In genomic region chr6:166676270-166676860, GRCh38 we compare ENCODE assay signal across 14 cellular contexts. TPM values are rescaled to one million over a fixed set of nuclear protein-coding genes. Genes with fewer than 3 reads are reported as not detected.
DNase-seq lines count a peak whose midpoint lies in the region; ATAC-seq, FAIRE-seq and TF ChIP-seq lines count a peak whose summit lies in the region.
"Had no signal": no experiment of that assay in that cellular context is flagged by ENCODE, and none has a peak within 500 bp of the region (broad histone marks: within the 10 kb centered on the region; RNA-seq: fewer than 3 reads in every experiment).

No MANE protein-coding gene starts in this region.

- H3K27me3 ChIP-seq in K562 (ENCODE audit: control insufficient read depth in 2 of 2, insufficient read depth in 2 of 2, low read length in 2 of 2) (peaks cover 17 to 52% of the 10 kb centered on the region in 2 experiments; a peak in 4 of 5 replicates), aorta (ENCODE audit: control insufficient read depth in 1 of 2, insufficient read depth in 2 of 2, low read length in 1 of 2) (no peaks in the 10 kb centered on the region)

- in situ Hi-C loops in K562 (cut with MboI): no loop called here

- no peak for FAIRE-seq in K562 (lab: Jason Lieb, UNC)
- FAIRE-seq: H54 had no signal

- H3K9me3 ChIP-seq in K562 (replicated peaks; ENCODE audit: control insufficient read depth, insufficient read depth, low read depth, low read length): no peaks in the 10 kb centered on the region
- no peaks in the 10 kb centered on the region for H3K9me3 ChIP-seq in aorta (ENCODE audit: control insufficient read depth, low read length)

- H3K4me3 Mint-ChIP-seq in stimulated activated effector memory CD8-positive, alpha-beta T cell treated with anti-CD3 and anti-CD28 coated beads, Interleukin-12 subunit alpha, Interleukin-12 subunit beta, amount 100 ng/mL, for 72 hours: no peak overlapping the region
- H3K4me3 Mint-ChIP-seq: CD8-positive, alpha-beta memory T cell had no signal

- no peaks in the 10 kb centered on the region for H3K36me3 ChIP-seq in K562 (ENCODE audit: control insufficient read depth, insufficient read depth, low read length)
- H3K36me3 ChIP-seq in aorta (ENCODE audit: control insufficient read depth in 1 of 2, insufficient read depth in 2 of 2, low read length in 1 of 2): no peaks in the 10 kb centered on the region

- no peak overlapping the region for H3K9ac ChIP-seq in K562 (ENCODE audit: insufficient read depth in 1 of 2, low read depth in 2 of 2, low read length in 2 of 2)
- H3K9ac ChIP-seq: GM23248 had no signal

- H3K4me2 ChIP-seq in K562 (ENCODE audit: insufficient read depth, low read length): no peak overlapping the region

- ATAC-seq in Right ventricle myocardium inferior (peak; percentile 27), K562 (peak; percentile 79), left ventricle myocardium superior (peak; percentile 50), HG03025 (IDR thresholded peaks at IDR 0.05; ENCODE audit: low FRiP score, unreplicated experiment) (no peak), aorta (ENCODE audit: low FRiP score) (no peak)
- peak; percentile 33 for ATAC-seq in stimulated activated effector memory CD8-positive, alpha-beta T cell treated with anti-CD3 and anti-CD28 coated beads, Interleukin-12 subunit alpha, Interleukin-12 subunit beta, amount 100 ng/mL, for 72 hours
- ATAC-seq: HCT116 had no signal

- CTCF ChIA-PET in K562 (lab: Yijun Ruan, JAX; ENCODE audit: low intra/inter-chr PET ratio): no interaction called here

- H2AFZ ChIP-seq in K562 (ENCODE audit: low read depth, low read length): no peak overlapping the region
- H2AFZ ChIP-seq: GM23248 had no signal

- intact Hi-C loops in Right ventricle myocardium inferior (cut with DNase I) (no loop called here), cardiac septum (cut with DNase I) (no loop called here), K562 (cut with micrococcal nuclease) (no loop called here), left ventricle myocardium superior (cut with micrococcal nuclease) (no loop called here), aorta (cut with DNase I) (no loop called here)

- H3K4me3 ChIP-seq in K562: no peak overlapping the region
- H3K4me3 ChIP-seq in aorta (ENCODE audit: low read length in 2 of 2): no peak overlapping the region
- H3K4me3 ChIP-seq: GM23248 had no signal

- TF ChIP-seq CTCF in K562 (IDR thresholded peaks at IDR 0.05 in 2 of 3, conservative IDR thresholded peaks at IDR 0.05 in 1 of 3; ENCODE audit: insufficient read depth in 2 of 3, low read depth in 1 of 3, low read length in 3 of 3): peak; percentile 5 to 28 (median 24); a peak in 1 of 6 replicates

- no peaks in the 10 kb centered on the region for H3K36me3 Mint-ChIP-seq in stimulated activated effector memory CD8-positive, alpha-beta T cell treated with anti-CD3 and anti-CD28 coated beads, Interleukin-12 subunit alpha, Interleukin-12 subunit beta, amount 100 ng/mL, for 72 hours
- H3K36me3 Mint-ChIP-seq: CD8-positive, alpha-beta memory T cell had no signal

- H3K4me1 Mint-ChIP-seq in stimulated activated effector memory CD8-positive, alpha-beta T cell treated with anti-CD3 and anti-CD28 coated beads, Interleukin-12 subunit alpha, Interleukin-12 subunit beta, amount 100 ng/mL, for 72 hours: peaks cover 7% of the 10 kb centered on the region

- DNase-seq in Right ventricle myocardium inferior (ENCODE audit: missing footprints) (no peak), cardiac septum (ENCODE audit: low spot score) (no peak), K562 (ENCODE audit: extremely low read depth in 1 of 4, low spot score in 3 of 4) (peak in 2 of 4 experiments; percentile 33), left ventricle myocardium superior (no peak), aorta (no peak), RPMI8226 (no peak)
- DNase-seq in stimulated activated effector memory CD8-positive, alpha-beta T cell treated with anti-CD3 and anti-CD28 coated beads, Interleukin-12 subunit alpha, Interleukin-12 subunit beta, amount 100 ng/mL, for 72 hours (ENCODE audit: low spot score in 2 of 2): no peak
- DNase-seq: CD8-positive, alpha-beta memory T cell; DMS 273 treated with DMSO at 0.1 percent for 48 hours; GM23248 had no signal

- no TSS peak for BruUV-seq in K562 (replicated peaks; lab: Mats Ljungman, UMichigan)

- H3K9me3 Mint-ChIP-seq in stimulated activated effector memory CD8-positive, alpha-beta T cell treated with anti-CD3 and anti-CD28 coated beads, Interleukin-12 subunit alpha, Interleukin-12 subunit beta, amount 100 ng/mL, for 72 hours: no peaks in the 10 kb centered on the region
- H3K9me3 Mint-ChIP-seq: CD8-positive, alpha-beta memory T cell had no signal

- no peaks in the 10 kb centered on the region for H3K9me1 ChIP-seq in K562 (ENCODE audit: control insufficient read depth, insufficient read depth, low read length)

- no peak for TF ChIP-seq POLR2A in K562 (conservative IDR thresholded peaks at IDR 0.05)

- POLR2A ChIA-PET in K562 (lab: Yijun Ruan, JAX): interaction anchor here (0.7 kb wide), 1 partner anchor 242 kb away, joined by 4 read pairs; no protein-coding TSS in a partner anchor

- no peaks in the 10 kb centered on the region; a peak in 2 of 5 replicates for H3K4me1 ChIP-seq in K562 (replicated peaks in 1 of 2; ENCODE audit: control insufficient read depth in 2 of 2, insufficient read depth in 2 of 2, low read length in 2 of 2)
- peaks cover 0 to 7% of the 10 kb centered on the region in 2 donors for H3K4me1 ChIP-seq in aorta (ENCODE audit: control insufficient read depth in 1 of 2, insufficient read depth in 2 of 2, low read length in 2 of 2)

- TF ChIP-seq EP300 in K562 (IDR thresholded peaks at IDR 0.05; ENCODE audit: low read length): no peak

- 11% methylated on average over 14 of the region's 14 CpGs for WGBS in K562 (ENCODE audit: insufficient coverage, low coverage, missing lambda C conversion rate)
- WGBS in aorta, 2 donors: 95 to 98% methylated on average over 14 of the region's 14 CpGs

- H3K27ac Mint-ChIP-seq in stimulated activated effector memory CD8-positive, alpha-beta T cell treated with anti-CD3 and anti-CD28 coated beads, Interleukin-12 subunit alpha, Interleukin-12 subunit beta, amount 100 ng/mL, for 72 hours: no peak overlapping the region
- H3K27ac Mint-ChIP-seq: CD8-positive, alpha-beta memory T cell had no signal

- H3K27ac ChIP-seq in K562 (ENCODE audit: extremely low read depth, low read depth, low read length) (no peak overlapping the region), aorta (ENCODE audit: low read depth in 1 of 2, low read length in 2 of 2) (no peak overlapping the region)
- H3K27ac ChIP-seq: 22Rv1, GM23248 had no signal

- TF ChIP-seq RAD21 in K562 (CRISPR knock-in tag; conservative IDR thresholded peaks at IDR 0.05 in 1 of 2, IDR thresholded peaks at IDR 0.05 in 1 of 2): peak in 1 of 2 experiments; percentile 11; a peak in 1 of 4 replicates

- no peaks in the 10 kb centered on the region; the same call in 1 of the 2 replicates for H4K20me1 ChIP-seq in K562 (replicated peaks; ENCODE audit: control insufficient read depth, insufficient read depth, low read length)

- H3K79me2 ChIP-seq in K562 (ENCODE audit: control insufficient read depth, insufficient read depth, low read length): no peaks in the 10 kb centered on the region

TF ChIP-seq in K562, 482 proteins besides CTCF, POLR2A, EP300 and RAD21:
- TF ChIP-seq ETV1 (tag; conservative IDR thresholded peaks at IDR 0.05; ENCODE audit: low read depth) (0 out of 2 replicates have a peak, but pooled peaks have one; percentile 23), HDAC6 (IDR thresholded peaks at IDR 0.05; ENCODE audit: low read depth, low read length) (no peak)

RNA-seq across cellular contexts. Expression of gene RPS6KA2, which starts 49.3 kb away (rescaled TPM):
- 55.5 TPM for total RNA-seq in Right ventricle myocardium inferior
- 103 TPM for total RNA-seq in cardiac septum
- total RNA-seq in K562 (2011; cell fraction: chromatin; rRNA removed; ENCODE audit: low replicate concordance): 0.67 TPM in 1 of 2 replicates, not detected in the other
- not detected in 2 replicates for total RNA-seq in K562 (2011; cell fraction: nucleolus; rRNA removed)
- 0.22 TPM in 1 of 2 replicates, not detected in the other for total RNA-seq in K562 (2011; cell fraction: nucleoplasm; rRNA removed)
- total RNA-seq in K562 (2014; rRNA removed): 0.78 and 0.86 TPM in 2 replicates
- total RNA-seq in K562 (2014; rRNA removed; fragmentation: Illumina TruSeq; extraction: Trizol): 0.36 and 0.48 TPM in 2 replicates
- total RNA-seq in K562 (2015; rRNA removed; fragmentation: Illumina TruSeq; extraction: Trizol): 0.49 and 0.65 TPM in 2 replicates
- 0.51 and 0.92 TPM in 2 replicates for total RNA-seq in K562 (2021)
- polyA plus RNA-seq in K562 (2011; rRNA removed): 0.31 and 1.0 TPM in 2 replicates
- polyA plus RNA-seq in K562 (2011; cell fraction: cytosol; rRNA removed): 0.31 and 1.4 TPM in 2 replicates
- 1.1 and 6.2 TPM in 2 replicates for polyA plus RNA-seq in K562 (2011; cell fraction: nucleus; rRNA removed)
- polyA plus RNA-seq in K562 (2012): 0.69 and 1.4 TPM in 2 replicates
- 0.39 and 1.00 TPM in 2 replicates for polyA plus RNA-seq in K562 (2014; fragmentation: Illumina TruSeq; extraction: Trizol)
- polyA plus RNA-seq in K562 (2014; fragmentation: Nextera tagmentation; extraction: Ambion mirVana): under 1 TPM; 0.29 to 0.53 TPM
- polyA plus RNA-seq in K562 (2014; rRNA removed): 0.84 TPM in 1 of 2 replicates, not detected in the other
- polyA minus RNA-seq in K562 (2011; rRNA and poly(A)+ RNA removed): 2.0 TPM in 1 of 2 replicates, not detected in the other
- polyA minus RNA-seq in K562 (2011; cell fraction: cytosol; rRNA and poly(A)+ RNA removed): not detected in 2 replicates
- polyA minus RNA-seq in K562 (2011; cell fraction: nucleus; rRNA and poly(A)+ RNA removed): 0.54 and 2.2 TPM in 2 replicates
- 63.4 TPM for total RNA-seq in left ventricle myocardium superior
- 10 to 100 TPM; 43.2 to 52.7 TPM for total RNA-seq in aorta
- 10 to 100 TPM; 24.5 to 31.3 TPM for polyA plus RNA-seq in aorta

Comparison
In these comparisons a context has a peak if more than half of its experiments do, and no peak if none do; other contexts are left out.
1. ATAC-seq: peak in Right ventricle myocardium inferior (single experiment), K562 (single experiment), left ventricle myocardium superior (single experiment) and stimulated activated effector memory CD8-positive, alpha-beta T cell treated with anti-CD3 and anti-CD28 coated beads, Interleukin-12 subunit alpha, Interleukin-12 subunit beta, amount 100 ng/mL, for 72 hours (single experiment); none in HG03025 (single experiment) and aorta (single experiment).
2. RNA of gene RPS6KA2, which starts 49.3 kb away (total RNA-seq): 103 TPM in cardiac septum (single experiment), 63.4 TPM in left ventricle myocardium superior (single experiment), 55.5 TPM in Right ventricle myocardium inferior (single experiment) and 43.2 to 52.7 TPM in aorta; 0.22 to 0.92 TPM in K562; every median in the first group is over 10 times any median in the second.